In the genomic region with DNA sequence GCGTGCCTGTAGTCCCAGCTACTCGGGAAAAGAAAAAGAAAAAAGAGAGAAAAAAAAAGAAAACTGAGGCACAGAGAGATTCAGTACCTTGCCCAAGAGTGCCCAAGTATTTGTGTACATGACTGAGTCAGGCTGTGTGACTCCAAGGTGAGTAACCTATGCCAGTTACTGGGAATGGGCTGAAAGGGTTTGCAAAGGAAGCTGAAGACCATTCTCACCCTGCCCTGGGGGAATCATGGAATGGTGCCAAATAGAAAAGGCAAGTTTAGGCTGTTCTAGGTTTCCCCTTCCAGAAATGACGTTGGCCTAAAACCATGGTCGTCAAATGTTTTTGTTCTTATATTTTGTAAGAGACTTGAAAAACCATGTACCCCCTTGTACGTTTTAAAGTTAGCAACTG, we compare ENCODE assay signal across 17 cellular contexts. TPM values are rescaled to one million over a fixed set of nuclear protein-coding genes. Genes with fewer than 3 reads are reported as not detected.
DNase-seq lines count a peak whose midpoint lies in the region; ATAC-seq and TF ChIP-seq lines count a peak whose summit lies in the region.
"Had no signal": no experiment of that assay in that cellular context is flagged by ENCODE, and none has a peak within 500 bp of the region (broad histone marks: within the 10 kb centered on the region; RNA-seq: fewer than 3 reads in every experiment).

No MANE protein-coding gene starts in this region.

- no peaks in the 10 kb centered on the region for H3K27me3 ChIP-seq in MG63
- no peaks in the 10 kb centered on the region for H3K27me3 ChIP-seq in CD4-positive, alpha-beta memory T cell (ENCODE audit: insufficient read depth, low read length)

- TF ChIP-seq CTCF in RWPE1 (conservative IDR thresholded peaks at IDR 0.05; ENCODE audit: low read depth), result no peak

- no peaks in the 10 kb centered on the region for H3K36me3 ChIP-seq in MG63
- no peaks in the 10 kb centered on the region for H3K36me3 ChIP-seq in CD4-positive, alpha-beta memory T cell (ENCODE audit: insufficient read depth, low read length)

- no peaks in the 10 kb centered on the region for H3K9me3 Mint-ChIP-seq in CD4-positive, alpha-beta memory T cell
- H3K9me3 Mint-ChIP-seq in activated CD8-positive, alpha-beta T cell treated with anti-CD3 and anti-CD28 coated beads, Interleukin-2, amount 10 ng/mL, durations not matched to agents 7 days and 5 days (ENCODE audit: insufficient read depth), result no peaks in the 10 kb centered on the region
- H3K9me3 Mint-ChIP-seq: CD8-positive, alpha-beta T cell had no signal

- intact Hi-C loops in CD4-positive, alpha-beta memory T cell (cut with micrococcal nuclease), result no loop called here

- CTCF ChIA-PET in RWPE1 (lab: Yijun Ruan, JAX), result no interaction called here
- CTCF ChIA-PET in CD4-positive, alpha-beta memory T cell (lab: Charles Lee; ENCODE audit: partially characterized antibody), result no interaction called here
- CTCF ChIA-PET in activated CD8-positive, alpha-beta T cell treated with anti-CD3 and anti-CD28 coated beads, Interleukin-2, amount 10 ng/mL, durations not matched to agents 7 days and 5 days (lab: Charles Lee), result interaction anchor here (0.6 to 1.4 kb wide), 2 partner anchors 37 to 226 kb away, joined by 3 to 4 read pairs; a partner anchor contains a TSS

- H3K27ac ChIP-seq in RWPE1, result peak overlapping the region; percentile 90
- no peak overlapping the region for H3K27ac ChIP-seq in CD4-positive, alpha-beta memory T cell (ENCODE audit: low read depth, low read length)

- no peak overlapping the region for H3K4me3 ChIP-seq in MG63
- H3K4me3 ChIP-seq in CD4-positive, alpha-beta memory T cell (ENCODE audit: low read length in 2 of 2), result no peak overlapping the region
- H3K4me3 ChIP-seq: GM12878 had no signal

- no peaks in the 10 kb centered on the region for H3K4me1 ChIP-seq in CD4-positive, alpha-beta memory T cell (ENCODE audit: insufficient read depth, low read length)

- ATAC-seq in esophagus mucosa, result peak; percentile 97
- no peak for ATAC-seq in GM18858 (IDR thresholded peaks at IDR 0.05; ENCODE audit: unreplicated experiment)
- ATAC-seq in activated CD8-positive, alpha-beta T cell treated with anti-CD3 and anti-CD28 coated beads, Interleukin-2, amount 10 ng/mL, durations not matched to agents 7 days and 5 days, result no peak
- ATAC-seq: CD8-positive, alpha-beta T cell; GM12878 had no signal

- H3K4me1 Mint-ChIP-seq in CD4-positive, alpha-beta memory T cell, result no peaks in the 10 kb centered on the region
- no peaks in the 10 kb centered on the region for H3K4me1 Mint-ChIP-seq in activated CD8-positive, alpha-beta T cell treated with anti-CD3 and anti-CD28 coated beads, Interleukin-2, amount 10 ng/mL, durations not matched to agents 7 days and 5 days (ENCODE audit: low read depth)

- H3K27me3 Mint-ChIP-seq in CD4-positive, alpha-beta memory T cell, result no peaks in the 10 kb centered on the region
- H3K27me3 Mint-ChIP-seq in activated CD8-positive, alpha-beta T cell treated with anti-CD3 and anti-CD28 coated beads, Interleukin-2, amount 10 ng/mL, durations not matched to agents 7 days and 5 days (ENCODE audit: low read depth), result no peaks in the 10 kb centered on the region

- no peak overlapping the region for H3K27ac Mint-ChIP-seq in CD4-positive, alpha-beta memory T cell
- H3K27ac Mint-ChIP-seq in activated CD8-positive, alpha-beta T cell treated with anti-CD3 and anti-CD28 coated beads, Interleukin-2, amount 10 ng/mL, durations not matched to agents 7 days and 5 days, result no peak overlapping the region
- H3K27ac Mint-ChIP-seq: CD8-positive, alpha-beta T cell had no signal

- no peaks in the 10 kb centered on the region for H3K36me3 Mint-ChIP-seq in CD4-positive, alpha-beta memory T cell
- H3K36me3 Mint-ChIP-seq in activated CD8-positive, alpha-beta T cell treated with anti-CD3 and anti-CD28 coated beads, Interleukin-2, amount 10 ng/mL, durations not matched to agents 7 days and 5 days (ENCODE audit: low read depth), result no peaks in the 10 kb centered on the region
- H3K36me3 Mint-ChIP-seq: CD8-positive, alpha-beta T cell had no signal

- DNase-seq in Daoy (ENCODE audit: low read depth) (peak; percentile 83), MG63 (peak; percentile 31), RWPE1 (ENCODE audit: low spot score) (peak; percentile 89), SW 1271 (lab: John Stamatoyannopoulos, UW) (no peak)
- no peak for DNase-seq in CD4-positive, alpha-beta memory T cell
- no peak for DNase-seq in activated CD8-positive, alpha-beta T cell treated with anti-CD3 and anti-CD28 coated beads, Interleukin-2, amount 10 ng/mL, durations not matched to agents 7 days and 5 days
- DNase-seq: CD8-positive, alpha-beta T cell; DMS79; NCI-H1105; NCI-H1694 treated with DMSO at 0.1 percent for 48 hours; NCI-H446; NCI-H69; NK-92 treated with Interleukin-12 subunit alpha and Interleukin-12 subunit beta, amount 100 ng/mL, for 24 hours; SHP77 treated with DMSO at 0.1 percent for 48 hours had no signal

- POLR2A ChIA-PET in RWPE1 (lab: Yijun Ruan, JAX; ENCODE audit: low non-redundant PET), result no interaction called here
- POLR2A ChIA-PET in CD4-positive, alpha-beta memory T cell (lab: Charles Lee; ENCODE audit: partially characterized antibody), result no interaction called here
- POLR2A ChIA-PET in activated CD8-positive, alpha-beta T cell treated with anti-CD3 and anti-CD28 coated beads, Interleukin-2, amount 10 ng/mL, durations not matched to agents 7 days and 5 days (lab: Charles Lee), result no interaction called here

- no peaks in the 10 kb centered on the region for H3K9me3 ChIP-seq in MG63
- no peaks in the 10 kb centered on the region for H3K9me3 ChIP-seq in CD4-positive, alpha-beta memory T cell (ENCODE audit: control insufficient read depth in 1 of 2, low read length in 2 of 2)

- no peak overlapping the region for H3K4me3 Mint-ChIP-seq in CD4-positive, alpha-beta memory T cell
- no peak overlapping the region for H3K4me3 Mint-ChIP-seq in activated CD8-positive, alpha-beta T cell treated with anti-CD3 and anti-CD28 coated beads, Interleukin-2, amount 10 ng/mL, durations not matched to agents 7 days and 5 days
- H3K4me3 Mint-ChIP-seq: CD8-positive, alpha-beta T cell had no signal

RNA-seq across cellular contexts. Expression of a gene that starts 37.9 kb away (rescaled TPM):
- total RNA-seq in Daoy (2014; rRNA removed; shearing (Covaris generic)), result 5.0 and 8.6 TPM in 2 replicates
- total RNA-seq in MG63 (2014; rRNA removed; shearing (Covaris generic); ENCODE audit: low replicate concordance), result 4.0 and 4.5 TPM in 2 replicates
- 8.1 TPM for total RNA-seq in esophagus mucosa
- 10 to 100 TPM; 24.2 to 27.9 TPM for total RNA-seq in CD4-positive, alpha-beta memory T cell
- polyA plus RNA-seq in CD4-positive, alpha-beta memory T cell, result 1 to 10 TPM; 3.0 to 6.9 TPM
- 10 to 100 TPM; 13.7 to 15.6 TPM for total RNA-seq in activated CD8-positive, alpha-beta T cell treated with anti-CD3 and anti-CD28 coated beads, Interleukin-2, amount 10 ng/mL, durations not matched to agents 7 days and 5 days

Comparison
In these comparisons a context has a peak if more than half of its experiments do, and no peak if none do; other contexts are left out.
1. DNase-seq: peak in Daoy (single experiment), MG63 (single experiment) and RWPE1 (single experiment); none in CD4-positive, alpha-beta memory T cell (0 of 5), activated CD8-positive, alpha-beta T cell treated with anti-CD3 and anti-CD28 coated beads, Interleukin-2, amount 10 ng/mL, durations not matched to agents 7 days and 5 days (single experiment) and SW 1271 (0 of 2).